In the genomic region with DNA sequence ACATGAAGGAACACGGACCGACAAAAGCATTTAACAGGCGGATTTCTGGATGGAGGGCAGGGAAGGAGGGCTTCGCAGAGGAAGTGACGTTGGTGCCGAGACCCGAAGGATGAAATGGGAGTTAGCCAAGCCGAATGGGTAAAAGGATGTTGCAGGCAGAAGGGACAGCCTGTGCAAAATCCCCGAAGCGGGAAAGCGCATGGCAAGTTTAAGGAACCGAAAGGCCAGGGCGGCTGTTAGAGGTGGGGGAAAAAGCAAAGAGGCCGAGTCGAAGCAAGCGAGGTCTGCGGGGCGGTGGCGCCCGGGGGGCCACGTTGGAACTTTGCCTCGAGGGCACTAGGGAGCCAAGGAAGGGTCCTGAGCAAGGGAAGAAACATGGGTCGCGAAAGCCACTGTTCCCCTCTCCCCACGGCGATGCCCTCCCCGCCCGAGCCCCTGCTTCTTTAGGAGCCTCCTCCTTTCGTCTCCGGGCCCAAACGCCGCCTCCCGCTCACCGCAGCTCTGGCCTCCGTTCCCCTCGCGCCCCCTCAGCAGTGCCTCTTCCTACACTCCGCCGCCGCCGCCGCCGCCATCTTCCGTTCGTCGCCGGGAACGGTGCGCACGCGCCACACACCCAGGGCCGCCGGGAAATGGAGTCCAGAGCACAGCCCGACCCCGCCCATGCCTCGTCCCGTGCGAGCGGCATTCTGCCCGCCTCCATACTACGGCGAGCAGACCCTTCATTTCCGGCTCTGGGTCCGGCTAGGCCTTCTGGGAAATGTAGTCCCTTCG, we compare ENCODE assay signal across 1 cellular context.
A peak's percentile ranks its signal among the peaks of the same experiment; 100 is the strongest.
TF ChIP-seq lines count a peak whose summit lies in the region.

SYMPK (minus strand) TSS at position 584 of the 771 bp plus-strand sequence. CDS start 8,652 bp downstream, outside the sequence.

TF ChIP-seq in liver, 16 proteins besides CTCF, POLR2A, EP300 and RAD21 (continued from another document):
- TF ChIP-seq JUND (IDR thresholded peaks at IDR 0.05) (no peak), SP1 (IDR thresholded peaks at IDR 0.05) (peak; percentile 74), YY1 (IDR thresholded peaks at IDR 0.05) (peak; percentile 98)
